ENCODE assay signal across 8 cellular contexts in the genomic region with DNA sequence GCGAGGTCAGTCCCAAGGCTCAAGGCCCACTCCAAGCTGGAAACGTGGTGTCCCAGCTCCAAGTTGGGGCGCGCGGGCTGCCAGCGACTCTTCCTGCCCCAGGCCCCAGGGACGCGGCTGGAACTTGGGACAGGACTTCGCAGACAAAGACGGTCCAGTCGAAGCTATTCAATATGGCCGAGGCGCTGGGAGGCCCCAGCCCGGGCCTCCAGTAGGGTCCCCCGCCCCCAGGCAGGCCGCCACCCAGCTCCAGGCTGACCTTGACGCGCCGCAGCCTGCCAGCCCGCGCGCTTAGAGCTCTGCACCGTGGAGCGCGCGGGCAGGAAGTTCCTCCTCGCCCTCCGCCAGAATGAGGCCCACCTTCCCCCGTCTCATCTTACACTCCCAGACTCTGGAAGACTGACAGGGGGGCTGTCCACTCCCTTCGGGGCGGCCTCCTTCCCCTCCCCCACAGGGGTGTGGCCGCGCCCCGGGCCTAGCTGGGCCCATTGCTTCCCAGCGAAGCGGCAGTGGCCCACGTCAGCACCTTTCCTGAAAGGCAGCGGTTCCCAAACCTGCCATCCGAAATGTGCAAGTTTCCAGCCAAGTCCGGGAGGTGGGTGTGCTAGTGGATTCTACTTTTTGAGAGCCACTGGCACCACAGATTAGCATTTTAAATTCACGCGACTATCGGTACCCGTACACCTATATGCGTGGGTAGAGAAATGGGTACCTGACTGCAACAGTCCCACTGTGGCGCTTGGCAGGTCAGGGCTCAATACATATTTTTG. TPM values are rescaled to one million over a fixed set of nuclear protein-coding genes. Genes with fewer than 3 reads are reported as not detected.
DNase-seq lines count a peak whose midpoint lies in the region; ATAC-seq and TF ChIP-seq lines count a peak whose summit lies in the region.

A gene with protein sequence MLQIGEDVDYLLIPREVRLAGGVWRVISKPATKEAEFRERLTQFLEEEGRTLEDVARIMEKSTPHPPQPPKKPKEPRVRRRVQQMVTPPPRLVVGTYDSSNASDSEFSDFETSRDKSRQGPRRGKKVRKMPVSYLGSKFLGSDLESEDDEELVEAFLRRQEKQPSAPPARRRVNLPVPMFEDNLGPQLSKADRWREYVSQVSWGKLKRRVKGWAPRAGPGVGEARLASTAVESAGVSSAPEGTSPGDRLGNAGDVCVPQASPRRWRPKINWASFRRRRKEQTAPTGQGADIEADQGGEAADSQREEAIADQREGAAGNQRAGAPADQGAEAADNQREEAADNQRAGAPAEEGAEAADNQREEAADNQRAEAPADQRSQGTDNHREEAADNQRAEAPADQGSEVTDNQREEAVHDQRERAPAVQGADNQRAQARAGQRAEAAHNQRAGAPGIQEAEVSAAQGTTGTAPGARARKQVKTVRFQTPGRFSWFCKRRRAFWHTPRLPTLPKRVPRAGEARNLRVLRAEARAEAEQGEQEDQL (minus strand): TSS at position 303 of the 770 bp plus-strand sequence. CDS start 754 bp downstream, outside the sequence.

- no peak for TF ChIP-seq CTCF in kidney epithelial cell (IDR thresholded peaks at IDR 0.05; ENCODE audit: insufficient read depth, low read length, poor library complexity, severe bottlenecking)

- H3K27ac ChIP-seq in caudate nucleus (ENCODE audit: low read depth, low read length), result peak within 1 kb of the TSS; percentile 44
- H3K27ac ChIP-seq in subcutaneous abdominal adipose tissue (ENCODE audit: low read depth, low read length), result no peak within 1 kb of the TSS

- H3K27me3 ChIP-seq in kidney epithelial cell (ENCODE audit: control insufficient read depth, insufficient read depth, low read length) (no peaks in the 10 kb centered on the region), subcutaneous abdominal adipose tissue (ENCODE audit: control insufficient read depth in 5 of 5, insufficient read depth in 4 of 5, low read length in 5 of 5) (peaks cover 7 to 55% (median 42%) of the 10 kb centered on the region in 5 donors)

- no peaks in the 10 kb centered on the region for H3K9me3 ChIP-seq in subcutaneous abdominal adipose tissue (ENCODE audit: control insufficient read depth in 5 of 5, low read length in 5 of 5)

- ATAC-seq in GM21526 (IDR thresholded peaks at IDR 0.05; ENCODE audit: low FRiP score, unreplicated experiment), result no peak

- DNase-seq in HuH-7 (ENCODE audit: low spot score) (peak; percentile 52), caudate nucleus (lab: John Stamatoyannopoulos, UW) (peak in 26 of 61 donors; percentile 4 to 55 (median 25)), kidney epithelial cell (ENCODE audit: low read depth) (peak; percentile 82), HUDEP-2 (lab: John Stamatoyannopoulos, UW; ENCODE audit: unreplicated experiment in 76 of 76) (no peak), CD1c-positive myeloid dendritic cell (ENCODE audit: extremely low spot score) (no peak)
- DNase-seq in effector CD8-positive, alpha-beta T cell (lab: John Stamatoyannopoulos, UW), result no peak

- H3K36me3 ChIP-seq in kidney epithelial cell (ENCODE audit: control insufficient read depth, insufficient read depth, low read length), result no peaks in the 10 kb centered on the region
- no peaks in the 10 kb centered on the region for H3K36me3 ChIP-seq in subcutaneous abdominal adipose tissue (ENCODE audit: control insufficient read depth in 5 of 5, insufficient read depth in 5 of 5, low read length in 5 of 5)

- peak within 1 kb of the TSS in 1 of 5 donors; percentile 35 for H3K9ac ChIP-seq in subcutaneous abdominal adipose tissue (ENCODE audit: low read length in 5 of 5)

- H3K4me3 ChIP-seq in kidney epithelial cell (ENCODE audit: low read depth, low read length) (peak within 1 kb of the TSS; percentile 49), subcutaneous abdominal adipose tissue (ENCODE audit: low read depth in 1 of 5, low read length in 5 of 5) (peak within 1 kb of the TSS; percentile 52 to 63 (median 58))

- H3K4me1 ChIP-seq in subcutaneous abdominal adipose tissue (ENCODE audit: control insufficient read depth in 5 of 5, insufficient read depth in 5 of 5, low read length in 5 of 5), result peaks cover 0 to 44% (median 39%) of the 10 kb centered on the region in 5 donors

RNA-seq across cellular contexts. Expression of the gene that starts here (rescaled TPM):
- 21.8 and 22.2 TPM in 2 replicates for total RNA-seq in kidney epithelial cell

Comparison
In these comparisons a context has a peak if more than half of its experiments do, and no peak if none do; other contexts are left out.
1. DNase-seq: peak in HuH-7 (single experiment) and kidney epithelial cell (single experiment); none in effector CD8-positive, alpha-beta T cell (single experiment), HUDEP-2 (0 of 76) and CD1c-positive myeloid dendritic cell (single experiment).